ENCODE assay signal across 8 cellular contexts in genomic region chr9:123562844-123563346, GRCh38.
DNase-seq lines count a peak whose midpoint lies in the region; ATAC-seq and TF ChIP-seq lines count a peak whose summit lies in the region.

No MANE protein-coding gene starts in this region.

- ATAC-seq in HG02981 (IDR thresholded peaks at IDR 0.05; ENCODE audit: unreplicated experiment) = no peak
- ATAC-seq in HG03378 (IDR thresholded peaks at IDR 0.05; ENCODE audit: unreplicated experiment) = no peak

- CTCF ChIA-PET in A673 (lab: Charles Lee) = no interaction called here

- TF ChIP-seq CTCF in GM20000 (IDR thresholded peaks at IDR 0.05; ENCODE audit: extremely low read depth, missing control alignments) (no peak), A673 (conservative IDR thresholded peaks at IDR 0.05; ENCODE audit: low read depth, low read length) (no peak)

- in situ Hi-C loops in G401 (cut with HindIII; ENCODE audit: low sequenced_read_pairs) = no loop called here

- DNase-seq in AG08395 (ENCODE audit: low spot score) = peak; percentile 92
- peak; percentile 34 for DNase-seq in GM20000 (ENCODE audit: low spot score)
- peak; percentile 47 for DNase-seq in SIG-M5 treated with dmso at 0.1 percent for 504 hours (lab: John Stamatoyannopoulos, UW; ENCODE audit: unreplicated experiment)
- DNase-seq in head of caudate nucleus = peak in 23 of 42 donors; percentile 13 to 77 (median 39)
- no peak for DNase-seq in G401 (ENCODE audit: low spot score)
- DNase-seq in A673 (ENCODE audit: low spot score) = no peak

- no peak overlapping the region for H3K4me3 ChIP-seq in A673 (ENCODE audit: low read depth, low read length, poor library complexity, severe bottlenecking)

- no TSS peak for BruUV-seq in A673 (replicated peaks; lab: Mats Ljungman, UMichigan)

- intact Hi-C loops in head of caudate nucleus (cut with DNase I) (no loop called here), A673 (cut with micrococcal nuclease; ENCODE audit: unreplicated experiment) (no loop called here)

- H3K36me3 ChIP-seq in A673 (ENCODE audit: insufficient read depth, low read length, poor library complexity, severe bottlenecking) = no peaks in the 10 kb centered on the region

- H3K9me3 ChIP-seq in A673 (ENCODE audit: low read depth, low read length, poor library complexity, severe bottlenecking) = no peaks in the 10 kb centered on the region

- no peaks in the 10 kb centered on the region for H3K27me3 ChIP-seq in A673 (replicated peaks; ENCODE audit: insufficient read depth, low read depth, low read length, poor library complexity)

- POLR2A ChIA-PET in A673 (lab: Charles Lee; ENCODE audit: low non-redundant PET) = no interaction called here

- no peak overlapping the region for H3K27ac ChIP-seq in A673 (ENCODE audit: low read depth, low read length, poor library complexity, severe bottlenecking)

- peaks cover 4% of the 10 kb centered on the region for H3K4me1 ChIP-seq in A673 (ENCODE audit: insufficient read depth, low read length, poor library complexity, severe bottlenecking)

Comparison
In these comparisons a context has a peak if more than half of its experiments do, and no peak if none do; other contexts are left out.
1. DNase-seq: peak in AG08395 (single experiment), GM20000 (single experiment), SIG-M5 treated with dmso at 0.1 percent for 504 hours (single experiment) and head of caudate nucleus (23 of 42); none in G401 (single experiment) and A673 (single experiment).